ENCODE assay signal across 2 cellular contexts in genomic region chr9:134373953-134374300, GRCh38.
TF ChIP-seq lines count a peak whose summit lies in the region.

No MANE protein-coding gene starts in this region.

TF ChIP-seq in liver, 16 proteins besides CTCF, POLR2A, EP300 and RAD21 (continued from another document):
- TF ChIP-seq, protein P1, sequence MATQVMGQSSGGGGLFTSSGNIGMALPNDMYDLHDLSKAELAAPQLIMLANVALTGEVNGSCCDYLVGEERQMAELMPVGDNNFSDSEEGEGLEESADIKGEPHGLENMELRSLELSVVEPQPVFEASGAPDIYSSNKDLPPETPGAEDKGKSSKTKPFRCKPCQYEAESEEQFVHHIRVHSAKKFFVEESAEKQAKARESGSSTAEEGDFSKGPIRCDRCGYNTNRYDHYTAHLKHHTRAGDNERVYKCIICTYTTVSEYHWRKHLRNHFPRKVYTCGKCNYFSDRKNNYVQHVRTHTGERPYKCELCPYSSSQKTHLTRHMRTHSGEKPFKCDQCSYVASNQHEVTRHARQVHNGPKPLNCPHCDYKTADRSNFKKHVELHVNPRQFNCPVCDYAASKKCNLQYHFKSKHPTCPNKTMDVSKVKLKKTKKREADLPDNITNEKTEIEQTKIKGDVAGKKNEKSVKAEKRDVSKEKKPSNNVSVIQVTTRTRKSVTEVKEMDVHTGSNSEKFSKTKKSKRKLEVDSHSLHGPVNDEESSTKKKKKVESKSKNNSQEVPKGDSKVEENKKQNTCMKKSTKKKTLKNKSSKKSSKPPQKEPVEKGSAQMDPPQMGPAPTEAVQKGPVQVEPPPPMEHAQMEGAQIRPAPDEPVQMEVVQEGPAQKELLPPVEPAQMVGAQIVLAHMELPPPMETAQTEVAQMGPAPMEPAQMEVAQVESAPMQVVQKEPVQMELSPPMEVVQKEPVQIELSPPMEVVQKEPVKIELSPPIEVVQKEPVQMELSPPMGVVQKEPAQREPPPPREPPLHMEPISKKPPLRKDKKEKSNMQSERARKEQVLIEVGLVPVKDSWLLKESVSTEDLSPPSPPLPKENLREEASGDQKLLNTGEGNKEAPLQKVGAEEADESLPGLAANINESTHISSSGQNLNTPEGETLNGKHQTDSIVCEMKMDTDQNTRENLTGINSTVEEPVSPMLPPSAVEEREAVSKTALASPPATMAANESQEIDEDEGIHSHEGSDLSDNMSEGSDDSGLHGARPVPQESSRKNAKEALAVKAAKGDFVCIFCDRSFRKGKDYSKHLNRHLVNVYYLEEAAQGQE (IDR thresholded peaks at IDR 0.05), result no peak
- no peak for TF ChIP-seq JUND (IDR thresholded peaks at IDR 0.05)
- TF ChIP-seq SP1 (IDR thresholded peaks at IDR 0.05), result peak; percentile 30
- TF ChIP-seq HNF4A (conservative IDR thresholded peaks at IDR 0.05), result peak; percentile 12 to 40
- TF ChIP-seq RXRA (IDR thresholded peaks at IDR 0.05), result peak; percentile 60 to 78
- TF ChIP-seq NR2F2 (IDR thresholded peaks at IDR 0.05), result no peak

TF ChIP-seq in HepG2, 621 proteins besides CTCF, POLR2A, EP300 and RAD21 (continued from another document):
- no peak for TF ChIP-seq ZNF451 (CRISPR knock-in tag; IDR thresholded peaks at IDR 0.05)
- TF ChIP-seq GATAD2A (CRISPR knock-in tag; IDR thresholded peaks at IDR 0.05), result no peak
- no peak for TF ChIP-seq ZNF430 (CRISPR knock-in tag; IDR thresholded peaks at IDR 0.05)
- no peak for TF ChIP-seq ZNF670 (CRISPR knock-in tag; IDR thresholded peaks at IDR 0.05; ENCODE audit: borderline replicate concordance)
- TF ChIP-seq, protein P2, sequence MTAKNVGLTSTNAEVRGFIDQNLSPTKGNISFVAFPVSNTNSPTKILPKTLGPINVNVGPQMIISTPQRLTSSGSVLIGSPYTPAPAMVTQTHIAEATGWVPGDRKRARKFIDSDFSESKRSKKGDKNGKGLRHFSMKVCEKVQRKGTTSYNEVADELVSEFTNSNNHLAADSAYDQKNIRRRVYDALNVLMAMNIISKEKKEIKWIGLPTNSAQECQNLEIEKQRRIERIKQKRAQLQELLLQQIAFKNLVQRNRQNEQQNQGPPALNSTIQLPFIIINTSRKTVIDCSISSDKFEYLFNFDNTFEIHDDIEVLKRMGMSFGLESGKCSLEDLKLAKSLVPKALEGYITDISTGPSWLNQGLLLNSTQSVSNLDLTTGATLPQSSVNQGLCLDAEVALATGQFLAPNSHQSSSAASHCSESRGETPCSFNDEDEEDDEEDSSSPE (CRISPR knock-in tag; IDR thresholded peaks at IDR 0.05), result no peak
- no peak for TF ChIP-seq ZFYVE20 (CRISPR knock-in tag; IDR thresholded peaks at IDR 0.05; ENCODE audit: borderline replicate concordance, low read depth)
- TF ChIP-seq PHF8 (CRISPR knock-in tag; IDR thresholded peaks at IDR 0.05), result no peak
